In genomic region chr1:241688940-241689368, GRCh38 we compare ENCODE assay signal across 18 cellular contexts. TPM values are rescaled to one million over a fixed set of nuclear protein-coding genes. Genes with fewer than 3 reads are reported as not detected.
DNase-seq lines count a peak whose midpoint lies in the region; ATAC-seq, FAIRE-seq and TF ChIP-seq lines count a peak whose summit lies in the region.
"Had no signal": no experiment of that assay in that cellular context is flagged by ENCODE, and none has a peak within 500 bp of the region (broad histone marks: within the 10 kb centered on the region; RNA-seq: fewer than 3 reads in every experiment).

No MANE protein-coding gene starts in this region.

- intact Hi-C loops in left ventricle myocardium inferior (cut with micrococcal nuclease) = no loop called here

- FAIRE-seq in bronchial epithelial cell (lab: Jason Lieb, UNC) = peak; percentile 91
- FAIRE-seq: A204.1, colon had no signal

- ATAC-seq in upper lobe of left lung (ENCODE audit: low FRiP score in 2 of 2) = no peak
- ATAC-seq: natural killer cell treated with Interleukin-12 subunit alpha and Interleukin-12 subunit beta and Interleukin-15 and Interleukin-18, amount 100 ng/mL, for 72 hours had no signal

- H3K4me3 ChIP-seq in cardiac muscle cell = no peak overlapping the region
- H3K4me3 ChIP-seq in left ventricle myocardium inferior = no peak overlapping the region
- no peak overlapping the region for H3K4me3 ChIP-seq in bronchial epithelial cell (ENCODE audit: low read depth, low read length)
- H3K4me3 ChIP-seq in upper lobe of left lung = no peak overlapping the region

- peak in 1 of 2 donors; percentile 23 for DNase-seq in cardiac muscle cell (ENCODE audit: low read depth in 1 of 2, low spot score in 1 of 2)
- DNase-seq in left ventricle myocardium inferior = no peak
- peak; percentile 100 for DNase-seq in bronchial epithelial cell (ENCODE audit: low read depth)
- peak; percentile 69 for DNase-seq in kidney glomerular epithelial cell (lab: John Stamatoyannopoulos, UW)
- no peak for DNase-seq in NAMALWA (ENCODE audit: low spot score)
- DNase-seq in upper lobe of left lung = no peak
- DNase-seq in stimulated activated CD4-positive, alpha-beta T cell treated with anti-CD3 and anti-CD28 coated beads, Interleukin-2, amount 100 ng/mL, for 24 hours = no peak
- DNase-seq in activated effector memory CD4-positive, alpha-beta T cell treated with Interleukin-2 at 50 U/mL for 16 hours = no peak
- DNase-seq: activated CD4-positive, alpha-beta memory T cell treated with anti-CD3 and anti-CD28 coated beads for 36 hours; activated gamma-delta T cell treated with Interleukin-2 at 50 U/mL for 16 hours; left cardiac atrium; NCI-H1092 treated with DMSO at 0.1 percent for 48 hours; NCI-H526; SHP77 had no signal

- TF ChIP-seq CTCF in cardiac muscle cell (IDR thresholded peaks at IDR 0.05; ENCODE audit: low read depth, low read length) (no peak), left ventricle myocardium inferior (IDR thresholded peaks at IDR 0.05; ENCODE audit: borderline replicate concordance) (no peak), bronchial epithelial cell (IDR thresholded peaks at IDR 0.05; ENCODE audit: insufficient read depth, low read length, severe bottlenecking) (no peak), upper lobe of left lung (IDR thresholded peaks at IDR 0.05) (no peak)

- WGBS in upper lobe of left lung, 2 donors = 32 to 56% methylated on average over 2 of the region's 2 CpGs

- no peak for TF ChIP-seq EP300 in upper lobe of left lung (IDR thresholded peaks at IDR 0.05)

- H3K4me1 ChIP-seq in cardiac muscle cell (ENCODE audit: low read depth) (no peaks in the 10 kb centered on the region), left ventricle myocardium inferior (no peaks in the 10 kb centered on the region), upper lobe of left lung (no peaks in the 10 kb centered on the region)

- H3K27me3 ChIP-seq in cardiac muscle cell = no peaks in the 10 kb centered on the region
- H3K27me3 ChIP-seq in left ventricle myocardium inferior (ENCODE audit: low read depth) = peaks cover 3% of the 10 kb centered on the region
- no peaks in the 10 kb centered on the region for H3K27me3 ChIP-seq in bronchial epithelial cell (ENCODE audit: control insufficient read depth, insufficient read depth, low read length)
- H3K27me3 ChIP-seq in upper lobe of left lung = no peaks in the 10 kb centered on the region

- H3K36me3 ChIP-seq in cardiac muscle cell = no peaks in the 10 kb centered on the region
- no peaks in the 10 kb centered on the region for H3K36me3 ChIP-seq in left ventricle myocardium inferior
- no peaks in the 10 kb centered on the region for H3K36me3 ChIP-seq in bronchial epithelial cell (ENCODE audit: control insufficient read depth, insufficient read depth, low read length)
- no peaks in the 10 kb centered on the region for H3K36me3 ChIP-seq in upper lobe of left lung

- no peak for TF ChIP-seq POLR2A in upper lobe of left lung (IDR thresholded peaks at IDR 0.05)

- no peaks in the 10 kb centered on the region for H3K9me3 ChIP-seq in cardiac muscle cell (ENCODE audit: low read depth)
- H3K9me3 ChIP-seq in left ventricle myocardium inferior (replicated peaks) = peaks cover 6% of the 10 kb centered on the region
- no peaks in the 10 kb centered on the region for H3K9me3 ChIP-seq in upper lobe of left lung

- H3K27ac ChIP-seq in cardiac muscle cell = peak overlapping the region; percentile 50
- H3K27ac ChIP-seq in left ventricle myocardium inferior (replicated peaks) = no peak overlapping the region
- no peak overlapping the region for H3K27ac ChIP-seq in upper lobe of left lung

RNA-seq across cellular contexts. Expression of gene WDR64, which starts 36.9 kb away (rescaled TPM):
- total RNA-seq in cardiac muscle cell (0.25 TPM in 1 of 2 replicates, not detected in the other), left ventricle myocardium inferior (not detected), bronchial epithelial cell (under 0.01 TPM in 1 of 2 replicates, not detected in the other), upper lobe of left lung (under 1 TPM in 1 of 6 donors, not detected in 5; 0.20 TPM)
- not detected in 2 replicates for polyA plus RNA-seq in cardiac muscle cell
- total RNA-seq: activated CD4-positive, alpha-beta memory T cell treated with anti-CD3 and anti-CD28 coated beads for 36 hours; left cardiac atrium; natural killer cell treated with Interleukin-12 subunit alpha and Interleukin-12 subunit beta and Interleukin-15 and Interleukin-18, amount 100 ng/mL, for 72 hours; temporal lobe had no signal

RNA-seq across cellular contexts. Expression of gene CHML, which starts 48.8 kb away (rescaled TPM):
- total RNA-seq in cardiac muscle cell = 5.6 and 8.8 TPM in 2 replicates
- polyA plus RNA-seq in cardiac muscle cell = 3.3 and 6.6 TPM in 2 replicates
- total RNA-seq in left ventricle myocardium inferior = 8.2 TPM
- 11.1 and 12.9 TPM in 2 replicates for total RNA-seq in bronchial epithelial cell
- 10 to 100 TPM in 3 of 6 donors, 1 to 10 TPM in 3; 5.2 to 15.5 (median 11.8) TPM for total RNA-seq in upper lobe of left lung

RNA-seq across cellular contexts. Expression of gene OPN3, which starts 48.8 kb away (rescaled TPM):
- total RNA-seq in cardiac muscle cell (17.5 and 23.5 TPM in 2 replicates), left ventricle myocardium inferior (6.1 TPM), bronchial epithelial cell (14.7 and 23.8 TPM in 2 replicates), upper lobe of left lung (10 to 100 TPM; 11.5 to 63.4 (median 30.2) TPM)
- 19.7 and 47.1 TPM in 2 replicates for polyA plus RNA-seq in cardiac muscle cell

Comparison
In these comparisons a context has a peak if more than half of its experiments do, and no peak if none do; other contexts are left out.
1. DNase-seq: peak in bronchial epithelial cell (single experiment) and kidney glomerular epithelial cell (single experiment); none in left ventricle myocardium inferior (single experiment), NAMALWA (single experiment), upper lobe of left lung (0 of 2), stimulated activated CD4-positive, alpha-beta T cell treated with anti-CD3 and anti-CD28 coated beads, Interleukin-2, amount 100 ng/mL, for 24 hours (0 of 2) and activated effector memory CD4-positive, alpha-beta T cell treated with Interleukin-2 at 50 U/mL for 16 hours (single experiment).